In the genomic region with DNA sequence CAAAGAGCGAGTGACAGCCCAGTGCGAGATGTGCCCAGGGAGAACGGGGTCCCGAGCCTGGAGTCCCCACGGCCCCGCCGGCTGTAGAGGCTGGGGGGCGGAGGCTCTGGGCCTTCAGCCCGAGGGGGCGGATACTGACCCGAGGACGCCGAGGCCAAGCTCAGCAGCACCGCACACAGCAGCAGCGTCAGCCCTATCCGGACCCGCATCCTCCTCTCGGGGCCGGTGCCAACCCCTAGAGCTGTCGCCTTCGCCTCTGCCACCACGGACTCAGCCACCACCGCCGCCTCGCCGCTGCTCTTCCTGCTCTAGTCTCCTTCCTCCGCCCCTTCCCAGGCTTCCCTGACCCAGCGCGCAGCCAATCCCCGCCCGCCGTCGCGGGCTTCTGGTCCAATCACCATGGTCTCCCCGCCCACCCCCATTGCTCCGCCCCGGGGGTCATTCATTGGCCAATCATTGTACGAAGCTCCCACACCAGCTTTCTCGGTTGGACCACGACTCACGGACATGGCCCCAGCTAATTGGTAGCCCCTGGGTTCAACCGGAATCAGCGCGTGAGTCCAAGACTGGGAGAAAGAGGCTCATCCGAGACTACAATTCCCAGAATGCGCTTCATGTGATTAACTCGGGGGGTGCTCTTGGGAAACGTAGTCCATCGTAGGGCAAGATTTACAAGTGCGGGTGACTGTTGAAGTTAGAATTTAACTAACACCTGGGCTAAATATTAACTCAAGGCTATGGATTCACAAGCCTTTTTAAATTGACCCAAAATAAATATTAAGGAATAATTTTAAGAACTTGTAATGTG, we compare ENCODE assay signal across 1 cellular context.
TF ChIP-seq lines count a peak whose summit lies in the region.

A gene (minus strand): TSS at position 318 of the 808 bp plus-strand sequence. CDS start 109 bp downstream, at position 209.

TF ChIP-seq in HepG2, 621 proteins besides CTCF, POLR2A, EP300 and RAD21 (continued from another document and continues in another):
- TF ChIP-seq ARID2 (CRISPR knock-in tag; IDR thresholded peaks at IDR 0.05; ENCODE audit: borderline replicate concordance) (no peak; the same call in 1 of the 2 replicates), BRD4 (CRISPR knock-in tag; IDR thresholded peaks at IDR 0.05) (no peak), SMARCE1 (IDR thresholded peaks at IDR 0.05; ENCODE audit: borderline replicate concordance) (no peak), GATAD2A (CRISPR knock-in tag; IDR thresholded peaks at IDR 0.05) (0 out of 2 replicates have a peak, but pooled peaks have one; percentile 15), HNRNPH1 (optimal IDR thresholded peaks at IDR 0.05; ENCODE audit: low read depth, low read length) (no peak), ZFY (CRISPR knock-in tag; IDR thresholded peaks at IDR 0.05) (peak; percentile 81), ZNF891 (CRISPR knock-in tag; IDR thresholded peaks at IDR 0.05) (peak; percentile 34; the same call in 1 of the 2 replicates), NCOR1 (IDR thresholded peaks at IDR 0.05; ENCODE audit: borderline replicate concordance, low read length) (0 out of 2 replicates have a peak, but pooled peaks have one; percentile 35), ZNF547 (CRISPR knock-in tag; IDR thresholded peaks at IDR 0.05) (no peak), SOX13 (IDR thresholded peaks at IDR 0.05) (no peak), SOX13 (CRISPR knock-in tag; conservative IDR thresholded peaks at IDR 0.05 in 1 of 2, IDR thresholded peaks at IDR 0.05 in 1 of 2) (no peak), KLF11 (CRISPR knock-in tag; IDR thresholded peaks at IDR 0.05) (no peak), REL (CRISPR knock-in tag; conservative IDR thresholded peaks at IDR 0.05) (no peak), NR3C1 (CRISPR knock-in tag; IDR thresholded peaks at IDR 0.05) (no peak), ZNF720 (CRISPR knock-in tag; IDR thresholded peaks at IDR 0.05) (no peak), GABPA (IDR thresholded peaks at IDR 0.05; ENCODE audit: low read depth, low read length) (peak; percentile 48), GABPA (CRISPR knock-in tag; IDR thresholded peaks at IDR 0.05; ENCODE audit: low read depth) (peak; percentile 86), ISX (CRISPR knock-in tag; conservative IDR thresholded peaks at IDR 0.05) (no peak), RBM39 (IDR thresholded peaks at IDR 0.05; ENCODE audit: low read depth, low read length, poor library complexity, severe bottlenecking) (peak; percentile 76), TBP (CRISPR knock-in tag; IDR thresholded peaks at IDR 0.05) (no peak), PHF5A (CRISPR knock-in tag; IDR thresholded peaks at IDR 0.05; ENCODE audit: low read depth, unreplicated experiment) (no peak), PRMT3 (CRISPR knock-in tag; IDR thresholded peaks at IDR 0.05; ENCODE audit: borderline replicate concordance, low read depth) (no peak), ZNF451 (CRISPR knock-in tag; IDR thresholded peaks at IDR 0.05) (no peak), ZNF432 (CRISPR knock-in tag; IDR thresholded peaks at IDR 0.05; ENCODE audit: borderline replicate concordance) (no peak), GPN1 (CRISPR knock-in tag; IDR thresholded peaks at IDR 0.05; ENCODE audit: borderline replicate concordance) (no peak), ZNF737 (CRISPR knock-in tag; IDR thresholded peaks at IDR 0.05; ENCODE audit: borderline replicate concordance) (no peak), MXI1 (IDR thresholded peaks at IDR 0.05; ENCODE audit: borderline replicate concordance, low read depth, low read length) (peak; percentile 53; the same call in 1 of the 3 replicates), HMG20B (CRISPR knock-in tag; conservative IDR thresholded peaks at IDR 0.05) (no peak), MAFF (IDR thresholded peaks at IDR 0.05; ENCODE audit: low read depth, low read length) (no peak), ZNF556 (CRISPR knock-in tag; IDR thresholded peaks at IDR 0.05; ENCODE audit: borderline replicate concordance) (no peak), MBD4 (IDR thresholded peaks at IDR 0.05; ENCODE audit: borderline replicate concordance, low read length) (no peak), MTF1 (CRISPR knock-in tag; IDR thresholded peaks at IDR 0.05) (no peak), ZNF44 (CRISPR knock-in tag; IDR thresholded peaks at IDR 0.05) (0 out of 2 replicates have a peak, but pooled peaks have one; percentile 25), FOXJ3 (CRISPR knock-in tag; IDR thresholded peaks at IDR 0.05; ENCODE audit: borderline replicate concordance) (no peak), ZNF570 (CRISPR knock-in tag; IDR thresholded peaks at IDR 0.05; ENCODE audit: borderline replicate concordance) (no peak), ZNF672 (CRISPR knock-in tag; IDR thresholded peaks at IDR 0.05) (no peak), IRF2 (CRISPR knock-in tag; IDR thresholded peaks at IDR 0.05) (peak; percentile 36; the same call in 1 of the 2 replicates), ZNF780A (CRISPR knock-in tag; IDR thresholded peaks at IDR 0.05) (no peak), POLR2G (IDR thresholded peaks at IDR 0.05; ENCODE audit: low read depth, low read length) (peak; percentile 83), ZNF816 (CRISPR knock-in tag; IDR thresholded peaks at IDR 0.05; ENCODE audit: borderline replicate concordance) (no peak), ZNF83 (CRISPR knock-in tag; IDR thresholded peaks at IDR 0.05; ENCODE audit: borderline replicate concordance) (no peak), REPIN1 (CRISPR knock-in tag; IDR thresholded peaks at IDR 0.05; ENCODE audit: borderline replicate concordance, low read depth) (no peak), SIN3A (IDR thresholded peaks at IDR 0.05; ENCODE audit: borderline replicate concordance, low read depth, low read length) (peak; percentile 41; the same call in 1 of the 2 replicates), ZNF24 (IDR thresholded peaks at IDR 0.05) (no peak)
- TF ChIP-seq, protein P1, sequence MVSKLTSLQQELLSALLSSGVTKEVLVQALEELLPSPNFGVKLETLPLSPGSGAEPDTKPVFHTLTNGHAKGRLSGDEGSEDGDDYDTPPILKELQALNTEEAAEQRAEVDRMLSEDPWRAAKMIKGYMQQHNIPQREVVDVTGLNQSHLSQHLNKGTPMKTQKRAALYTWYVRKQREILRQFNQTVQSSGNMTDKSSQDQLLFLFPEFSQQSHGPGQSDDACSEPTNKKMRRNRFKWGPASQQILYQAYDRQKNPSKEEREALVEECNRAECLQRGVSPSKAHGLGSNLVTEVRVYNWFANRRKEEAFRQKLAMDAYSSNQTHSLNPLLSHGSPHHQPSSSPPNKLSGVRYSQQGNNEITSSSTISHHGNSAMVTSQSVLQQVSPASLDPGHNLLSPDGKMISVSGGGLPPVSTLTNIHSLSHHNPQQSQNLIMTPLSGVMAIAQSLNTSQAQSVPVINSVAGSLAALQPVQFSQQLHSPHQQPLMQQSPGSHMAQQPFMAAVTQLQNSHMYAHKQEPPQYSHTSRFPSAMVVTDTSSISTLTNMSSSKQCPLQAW (CRISPR knock-in tag; IDR thresholded peaks at IDR 0.05), result peak; percentile 98
- TF ChIP-seq, protein P2, sequence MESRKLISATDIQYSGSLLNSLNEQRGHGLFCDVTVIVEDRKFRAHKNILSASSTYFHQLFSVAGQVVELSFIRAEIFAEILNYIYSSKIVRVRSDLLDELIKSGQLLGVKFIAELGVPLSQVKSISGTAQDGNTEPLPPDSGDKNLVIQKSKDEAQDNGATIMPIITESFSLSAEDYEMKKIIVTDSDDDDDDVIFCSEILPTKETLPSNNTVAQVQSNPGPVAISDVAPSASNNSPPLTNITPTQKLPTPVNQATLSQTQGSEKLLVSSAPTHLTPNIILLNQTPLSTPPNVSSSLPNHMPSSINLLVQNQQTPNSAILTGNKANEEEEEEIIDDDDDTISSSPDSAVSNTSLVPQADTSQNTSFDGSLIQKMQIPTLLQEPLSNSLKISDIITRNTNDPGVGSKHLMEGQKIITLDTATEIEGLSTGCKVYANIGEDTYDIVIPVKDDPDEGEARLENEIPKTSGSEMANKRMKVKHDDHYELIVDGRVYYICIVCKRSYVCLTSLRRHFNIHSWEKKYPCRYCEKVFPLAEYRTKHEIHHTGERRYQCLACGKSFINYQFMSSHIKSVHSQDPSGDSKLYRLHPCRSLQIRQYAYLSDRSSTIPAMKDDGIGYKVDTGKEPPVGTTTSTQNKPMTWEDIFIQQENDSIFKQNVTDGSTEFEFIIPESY (CRISPR knock-in tag; IDR thresholded peaks at IDR 0.05), result no peak
- TF ChIP-seq, protein P3, sequence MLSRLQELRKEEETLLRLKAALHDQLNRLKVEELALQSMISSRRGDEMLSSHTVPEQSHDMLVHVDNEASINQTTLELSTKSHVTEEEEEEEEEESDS (CRISPR knock-in tag; IDR thresholded peaks at IDR 0.05; ENCODE audit: borderline replicate concordance), result no peak
- TF ChIP-seq, protein P4, sequence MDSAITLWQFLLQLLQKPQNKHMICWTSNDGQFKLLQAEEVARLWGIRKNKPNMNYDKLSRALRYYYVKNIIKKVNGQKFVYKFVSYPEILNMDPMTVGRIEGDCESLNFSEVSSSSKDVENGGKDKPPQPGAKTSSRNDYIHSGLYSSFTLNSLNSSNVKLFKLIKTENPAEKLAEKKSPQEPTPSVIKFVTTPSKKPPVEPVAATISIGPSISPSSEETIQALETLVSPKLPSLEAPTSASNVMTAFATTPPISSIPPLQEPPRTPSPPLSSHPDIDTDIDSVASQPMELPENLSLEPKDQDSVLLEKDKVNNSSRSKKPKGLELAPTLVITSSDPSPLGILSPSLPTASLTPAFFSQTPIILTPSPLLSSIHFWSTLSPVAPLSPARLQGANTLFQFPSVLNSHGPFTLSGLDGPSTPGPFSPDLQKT (CRISPR knock-in tag; IDR thresholded peaks at IDR 0.05; ENCODE audit: borderline replicate concordance), result no peak
- TF ChIP-seq, protein P5, sequence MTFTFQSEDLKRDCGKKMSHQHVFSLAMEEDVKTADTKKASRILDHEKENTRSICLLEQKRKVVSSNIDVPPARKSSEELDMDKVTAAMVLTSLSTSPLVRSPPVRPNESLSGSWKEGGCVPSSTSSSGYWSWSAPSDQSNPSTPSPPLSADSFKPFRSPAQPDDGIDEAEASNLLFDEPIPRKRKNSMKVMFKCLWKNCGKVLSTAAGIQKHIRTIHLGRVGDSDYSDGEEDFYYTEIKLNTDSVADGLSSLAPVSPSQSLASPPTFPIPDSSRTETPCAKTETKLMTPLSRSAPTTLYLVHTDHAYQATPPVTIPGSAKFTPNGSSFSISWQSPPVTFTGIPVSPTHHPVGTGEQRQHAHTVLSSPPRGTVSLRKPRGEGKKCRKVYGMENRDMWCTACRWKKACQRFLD (CRISPR knock-in tag; IDR thresholded peaks at IDR 0.05; ENCODE audit: borderline replicate concordance), result no peak
- TF ChIP-seq, protein P6, sequence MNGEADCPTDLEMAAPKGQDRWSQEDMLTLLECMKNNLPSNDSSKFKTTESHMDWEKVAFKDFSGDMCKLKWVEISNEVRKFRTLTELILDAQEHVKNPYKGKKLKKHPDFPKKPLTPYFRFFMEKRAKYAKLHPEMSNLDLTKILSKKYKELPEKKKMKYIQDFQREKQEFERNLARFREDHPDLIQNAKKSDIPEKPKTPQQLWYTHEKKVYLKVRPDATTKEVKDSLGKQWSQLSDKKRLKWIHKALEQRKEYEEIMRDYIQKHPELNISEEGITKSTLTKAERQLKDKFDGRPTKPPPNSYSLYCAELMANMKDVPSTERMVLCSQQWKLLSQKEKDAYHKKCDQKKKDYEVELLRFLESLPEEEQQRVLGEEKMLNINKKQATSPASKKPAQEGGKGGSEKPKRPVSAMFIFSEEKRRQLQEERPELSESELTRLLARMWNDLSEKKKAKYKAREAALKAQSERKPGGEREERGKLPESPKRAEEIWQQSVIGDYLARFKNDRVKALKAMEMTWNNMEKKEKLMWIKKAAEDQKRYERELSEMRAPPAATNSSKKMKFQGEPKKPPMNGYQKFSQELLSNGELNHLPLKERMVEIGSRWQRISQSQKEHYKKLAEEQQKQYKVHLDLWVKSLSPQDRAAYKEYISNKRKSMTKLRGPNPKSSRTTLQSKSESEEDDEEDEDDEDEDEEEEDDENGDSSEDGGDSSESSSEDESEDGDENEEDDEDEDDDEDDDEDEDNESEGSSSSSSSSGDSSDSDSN (CRISPR knock-in tag; IDR thresholded peaks at IDR 0.05), result peak; percentile 64; the same call in 1 of the 2 replicates
- TF ChIP-seq, protein P7, sequence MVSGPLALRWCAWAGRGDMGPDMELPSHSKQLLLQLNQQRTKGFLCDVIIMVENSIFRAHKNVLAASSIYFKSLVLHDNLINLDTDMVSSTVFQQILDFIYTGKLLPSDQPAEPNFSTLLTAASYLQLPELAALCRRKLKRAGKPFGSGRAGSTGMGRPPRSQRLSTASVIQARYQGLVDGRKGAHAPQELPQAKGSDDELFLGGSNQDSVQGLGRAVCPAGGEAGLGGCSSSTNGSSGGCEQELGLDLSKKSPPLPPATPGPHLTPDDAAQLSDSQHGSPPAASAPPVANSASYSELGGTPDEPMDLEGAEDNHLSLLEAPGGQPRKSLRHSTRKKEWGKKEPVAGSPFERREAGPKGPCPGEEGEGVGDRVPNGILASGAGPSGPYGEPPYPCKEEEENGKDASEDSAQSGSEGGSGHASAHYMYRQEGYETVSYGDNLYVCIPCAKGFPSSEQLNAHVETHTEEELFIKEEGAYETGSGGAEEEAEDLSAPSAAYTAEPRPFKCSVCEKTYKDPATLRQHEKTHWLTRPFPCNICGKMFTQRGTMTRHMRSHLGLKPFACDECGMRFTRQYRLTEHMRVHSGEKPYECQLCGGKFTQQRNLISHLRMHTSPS (CRISPR knock-in tag; IDR thresholded peaks at IDR 0.05; ENCODE audit: low read depth), result no peak
- TF ChIP-seq, protein P8, sequence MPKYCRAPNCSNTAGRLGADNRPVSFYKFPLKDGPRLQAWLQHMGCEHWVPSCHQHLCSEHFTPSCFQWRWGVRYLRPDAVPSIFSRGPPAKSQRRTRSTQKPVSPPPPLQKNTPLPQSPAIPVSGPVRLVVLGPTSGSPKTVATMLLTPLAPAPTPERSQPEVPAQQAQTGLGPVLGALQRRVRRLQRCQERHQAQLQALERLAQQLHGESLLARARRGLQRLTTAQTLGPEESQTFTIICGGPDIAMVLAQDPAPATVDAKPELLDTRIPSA (CRISPR knock-in tag; IDR thresholded peaks at IDR 0.05; ENCODE audit: borderline replicate concordance), result no peak
- TF ChIP-seq, protein P9, sequence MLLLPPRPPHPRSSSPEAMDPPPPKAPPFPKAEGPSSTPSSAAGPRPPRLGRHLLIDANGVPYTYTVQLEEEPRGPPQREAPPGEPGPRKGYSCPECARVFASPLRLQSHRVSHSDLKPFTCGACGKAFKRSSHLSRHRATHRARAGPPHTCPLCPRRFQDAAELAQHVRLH (CRISPR knock-in tag; IDR thresholded peaks at IDR 0.05; ENCODE audit: borderline replicate concordance, low read depth), result peak; percentile 88
- TF ChIP-seq, protein P10, sequence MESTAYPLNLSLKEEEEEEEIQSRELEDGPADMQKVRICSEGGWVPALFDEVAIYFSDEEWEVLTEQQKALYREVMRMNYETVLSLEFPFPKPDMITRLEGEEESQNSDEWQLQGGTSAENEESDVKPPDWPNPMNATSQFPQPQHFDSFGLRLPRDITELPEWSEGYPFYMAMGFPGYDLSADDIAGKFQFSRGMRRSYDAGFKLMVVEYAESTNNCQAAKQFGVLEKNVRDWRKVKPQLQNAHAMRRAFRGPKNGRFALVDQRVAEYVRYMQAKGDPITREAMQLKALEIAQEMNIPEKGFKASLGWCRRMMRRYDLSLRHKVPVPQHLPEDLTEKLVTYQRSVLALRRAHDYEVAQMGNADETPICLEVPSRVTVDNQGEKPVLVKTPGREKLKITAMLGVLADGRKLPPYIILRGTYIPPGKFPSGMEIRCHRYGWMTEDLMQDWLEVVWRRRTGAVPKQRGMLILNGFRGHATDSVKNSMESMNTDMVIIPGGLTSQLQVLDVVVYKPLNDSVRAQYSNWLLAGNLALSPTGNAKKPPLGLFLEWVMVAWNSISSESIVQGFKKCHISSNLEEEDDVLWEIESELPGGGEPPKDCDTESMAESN (CRISPR knock-in tag; conservative IDR thresholded peaks at IDR 0.05), result no peak; the same call in 1 of the 2 replicates
- TF ChIP-seq, protein P11, sequence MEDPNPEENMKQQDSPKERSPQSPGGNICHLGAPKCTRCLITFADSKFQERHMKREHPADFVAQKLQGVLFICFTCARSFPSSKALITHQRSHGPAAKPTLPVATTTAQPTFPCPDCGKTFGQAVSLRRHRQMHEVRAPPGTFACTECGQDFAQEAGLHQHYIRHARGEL (CRISPR knock-in tag; IDR thresholded peaks at IDR 0.05), result no peak
